In the genomic region with DNA sequence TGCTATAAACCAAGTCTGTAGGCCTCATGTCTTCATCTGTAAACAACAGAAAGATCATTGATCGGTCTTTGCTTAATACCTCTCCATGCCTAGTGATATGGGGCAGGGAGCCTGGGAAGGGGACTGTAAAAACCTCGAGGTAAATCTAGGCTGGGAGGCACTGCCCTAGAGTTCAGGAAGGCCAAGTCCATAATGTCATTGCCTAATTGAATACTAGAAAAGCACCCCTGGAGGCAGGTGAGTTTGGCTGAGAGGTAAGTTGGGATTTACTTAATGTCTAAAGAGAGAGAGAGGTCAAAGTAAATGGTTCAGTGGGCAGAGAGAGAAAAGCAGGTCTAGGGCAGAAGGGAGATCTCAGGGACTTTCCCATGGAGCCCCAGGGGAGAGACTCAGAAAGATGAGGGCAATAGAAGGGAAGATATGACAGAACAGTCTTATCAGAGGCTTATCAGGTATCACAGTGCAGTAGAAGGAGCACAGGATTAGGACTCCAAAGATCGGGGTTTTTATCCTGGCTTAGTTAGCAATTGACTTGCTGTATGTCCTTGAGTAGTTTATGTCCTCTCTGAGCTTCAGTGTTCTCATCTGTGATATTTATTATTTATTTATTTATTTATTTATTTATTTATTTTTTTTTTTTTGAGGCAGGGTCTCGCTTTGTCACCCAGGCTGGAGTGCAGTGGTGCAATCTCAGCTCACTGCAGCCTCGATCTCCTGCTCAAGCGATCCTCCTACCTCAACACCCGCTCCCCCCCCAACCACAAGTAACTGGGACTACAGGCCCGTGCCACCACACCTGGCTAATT, we compare ENCODE assay signal across 14 cellular contexts.
DNase-seq lines count a peak whose midpoint lies in the region; ATAC-seq and FAIRE-seq lines count a peak whose summit lies in the region.
"Had no signal": no experiment of that assay in that cellular context is flagged by ENCODE, and none has a peak within 500 bp of the region (broad histone marks: within the 10 kb centered on the region; RNA-seq: fewer than 3 reads in every experiment).

No MANE protein-coding gene starts in this region.

- H3K4me1 Mint-ChIP-seq in activated naive CD8-positive, alpha-beta T cell treated with anti-CD3 and anti-CD28 coated beads, Interleukin-2, amount 50 U/mL, for 24 hours: peaks cover 2% of the 10 kb centered on the region
- H3K4me1 Mint-ChIP-seq in activated naive CD8-positive, alpha-beta T cell treated with anti-CD3 and anti-CD28 coated beads for 36 hours: no peaks in the 10 kb centered on the region

- peak; percentile 49 for ATAC-seq in activated naive CD8-positive, alpha-beta T cell treated with anti-CD3 and anti-CD28 coated beads, Interleukin-2, amount 50 U/mL, for 24 hours
- ATAC-seq in GM21737 (IDR thresholded peaks at IDR 0.05; ENCODE audit: unreplicated experiment) (peak; percentile 91), HG03135 (IDR thresholded peaks at IDR 0.05; ENCODE audit: unreplicated experiment) (peak; percentile 92)

- no peaks in the 10 kb centered on the region for H3K9me3 ChIP-seq in small intestine (ENCODE audit: control insufficient read depth, low read depth)

- no peak overlapping the region for H3K4me3 ChIP-seq in small intestine (ENCODE audit: low read depth in 1 of 2, low read length in 2 of 2)
- H3K4me3 ChIP-seq: hepatocyte had no signal

- WGBS in small intestine, 3 donors: 70 to 81% (median 76%) methylated on average over 8 of the region's 8 CpGs

- no peak for DNase-seq in activated naive CD8-positive, alpha-beta T cell treated with anti-CD3 and anti-CD28 coated beads, Interleukin-2, amount 50 U/mL, for 24 hours
- DNase-seq in activated naive CD8-positive, alpha-beta T cell treated with anti-CD3 and anti-CD28 coated beads for 36 hours: no peak
- peak; percentile 8 for DNase-seq in small intestine
- DNase-seq in stimulated activated CD8-positive, alpha-beta memory T cell treated with anti-CD3 and anti-CD28 coated beads, Interleukin-4, amount 100 ng/mL, for 48 hours: no peak
- no peak for DNase-seq in caudate nucleus (lab: John Stamatoyannopoulos, UW)
- no peak for DNase-seq in NOMO-1 treated with dmso at 0.1 percent for 144 hours (lab: John Stamatoyannopoulos, UW; ENCODE audit: unreplicated experiment)
- DNase-seq: amygdala; DMS153; effector CD8-positive, alpha-beta T cell; KG1; NCI-H524 had no signal

- H3K27me3 ChIP-seq in small intestine (ENCODE audit: control insufficient read depth in 2 of 2, insufficient read depth in 2 of 2, low read length in 2 of 2): no peaks in the 10 kb centered on the region
- H3K27me3 ChIP-seq: hepatocyte had no signal

- no peaks in the 10 kb centered on the region for H3K9me3 Mint-ChIP-seq in activated naive CD8-positive, alpha-beta T cell treated with anti-CD3 and anti-CD28 coated beads, Interleukin-2, amount 50 U/mL, for 24 hours
- H3K9me3 Mint-ChIP-seq in activated naive CD8-positive, alpha-beta T cell treated with anti-CD3 and anti-CD28 coated beads for 36 hours: no peaks in the 10 kb centered on the region

- FAIRE-seq in small intestine (lab: Jason Lieb, UNC): no peak

- no peaks in the 10 kb centered on the region for H3K36me3 ChIP-seq in small intestine (ENCODE audit: control insufficient read depth in 2 of 2, insufficient read depth in 2 of 2, low read length in 2 of 2)

- peak overlapping the region; percentile 41 for H3K27ac Mint-ChIP-seq in activated naive CD8-positive, alpha-beta T cell treated with anti-CD3 and anti-CD28 coated beads, Interleukin-2, amount 50 U/mL, for 24 hours
- no peak overlapping the region for H3K27ac Mint-ChIP-seq in activated naive CD8-positive, alpha-beta T cell treated with anti-CD3 and anti-CD28 coated beads for 36 hours

- H3K36me3 Mint-ChIP-seq in activated naive CD8-positive, alpha-beta T cell treated with anti-CD3 and anti-CD28 coated beads, Interleukin-2, amount 50 U/mL, for 24 hours (ENCODE audit: low read depth): no peaks in the 10 kb centered on the region
- no peaks in the 10 kb centered on the region for H3K36me3 Mint-ChIP-seq in activated naive CD8-positive, alpha-beta T cell treated with anti-CD3 and anti-CD28 coated beads for 36 hours

- H3K27ac ChIP-seq in small intestine (ENCODE audit: low read depth in 1 of 2, low read length in 1 of 2): no peak overlapping the region
- H3K27ac ChIP-seq in caudate nucleus (ENCODE audit: low read depth, low read length): no peak overlapping the region
- H3K27ac ChIP-seq: hepatocyte had no signal

- no peaks in the 10 kb centered on the region for H3K4me1 ChIP-seq in small intestine (ENCODE audit: control insufficient read depth in 2 of 2, insufficient read depth in 1 of 2, low read depth in 1 of 2, low read length in 1 of 2)

- no peaks in the 10 kb centered on the region for H3K27me3 Mint-ChIP-seq in activated naive CD8-positive, alpha-beta T cell treated with anti-CD3 and anti-CD28 coated beads, Interleukin-2, amount 50 U/mL, for 24 hours
- no peaks in the 10 kb centered on the region for H3K27me3 Mint-ChIP-seq in activated naive CD8-positive, alpha-beta T cell treated with anti-CD3 and anti-CD28 coated beads for 36 hours

- no peak overlapping the region for H3K4me3 Mint-ChIP-seq in activated naive CD8-positive, alpha-beta T cell treated with anti-CD3 and anti-CD28 coated beads, Interleukin-2, amount 50 U/mL, for 24 hours
- no peak overlapping the region for H3K4me3 Mint-ChIP-seq in activated naive CD8-positive, alpha-beta T cell treated with anti-CD3 and anti-CD28 coated beads for 36 hours
